21 cellular contexts compared by ENCODE assay signal in the genomic region with DNA sequence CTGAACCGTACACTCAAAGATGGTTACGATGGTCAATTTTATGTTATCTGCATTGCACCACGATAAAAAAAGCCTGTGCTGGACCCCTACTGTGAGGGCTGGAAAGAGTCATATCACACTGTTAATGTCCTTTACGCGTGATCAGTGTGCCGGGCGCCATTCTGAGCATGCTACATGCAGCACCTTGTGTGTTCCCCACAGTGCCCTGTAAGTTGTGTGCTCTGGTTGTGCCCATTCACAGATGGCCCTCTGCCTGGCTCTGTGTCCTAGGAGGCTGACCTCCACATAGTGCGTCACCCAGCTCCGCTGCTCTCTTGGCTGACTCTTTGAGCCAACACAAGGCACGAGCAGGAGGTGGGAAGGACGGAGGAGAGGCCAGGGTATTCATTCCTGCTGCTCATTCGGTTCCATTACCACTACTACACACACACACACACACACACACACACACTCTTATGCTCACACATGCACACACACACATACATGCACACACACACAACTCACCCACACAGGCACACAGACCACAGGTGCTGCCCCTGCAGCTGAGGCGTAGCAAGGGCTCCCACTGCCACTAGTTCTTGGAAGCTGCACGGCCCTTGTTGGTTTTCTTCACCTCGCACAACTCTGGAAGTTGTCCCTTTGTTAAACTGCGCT.
"Had no signal": no experiment of that assay in that cellular context is flagged by ENCODE, and none has a peak within 500 bp of the region (broad histone marks: within the 10 kb centered on the region; RNA-seq: fewer than 3 reads in every experiment).

No MANE protein-coding gene starts in this region.

- H3K27ac Mint-ChIP-seq: naive thymus-derived CD8-positive, alpha-beta T cell; stimulated activated memory B cell treated with anti-CD40 and anti-IgM and Interleukin-4, amounts not matched to agents 10 μg/mL and 1 μg/mL and 100 μg/mL, for 72 hours; stimulated activated naive CD8-positive, alpha-beta T cell treated with anti-CD3 and anti-CD28 coated beads, Interleukin-15, Interleukin-2, amounts not matched to agents 100 ng/mL and 50 ng/mL, for 24 hours had no signal

- H3K36me3 Mint-ChIP-seq: naive thymus-derived CD8-positive, alpha-beta T cell; stimulated activated memory B cell treated with anti-CD40 and anti-IgM and Interleukin-4, amounts not matched to agents 10 μg/mL and 1 μg/mL and 100 μg/mL, for 72 hours had no signal

- H3K4me3 ChIP-seq: dorsolateral prefrontal cortex, hepatocyte, mucosa of descending colon, pancreas, psoas muscle, right lobe of liver, tibial artery, upper lobe of left lung, vagina had no signal

- DNase-seq: cortex of kidney; effector CD8-positive, alpha-beta T cell; foreskin melanocyte; head of caudate nucleus; left cardiac atrium; left ventricle myocardium superior; mucosa of descending colon; naive thymus-derived CD8-positive, alpha-beta T cell; nucleus accumbens; pancreas; psoas muscle; retina; stimulated activated CD4-positive, alpha-beta T cell treated with anti-CD3 and anti-CD28 coated beads, Interleukin-4, amount 100 ng/mL, for 1 hour; upper lobe of left lung had no signal

- H3K9me3 Mint-ChIP-seq: stimulated activated naive CD8-positive, alpha-beta T cell treated with anti-CD3 and anti-CD28 coated beads, Interleukin-15, Interleukin-2, amounts not matched to agents 100 ng/mL and 50 ng/mL, for 24 hours had no signal

- H3K4me3 Mint-ChIP-seq: naive thymus-derived CD8-positive, alpha-beta T cell; stimulated activated memory B cell treated with anti-CD40 and anti-IgM and Interleukin-4, amounts not matched to agents 10 μg/mL and 1 μg/mL and 100 μg/mL, for 72 hours; stimulated activated naive CD8-positive, alpha-beta T cell treated with anti-CD3 and anti-CD28 coated beads, Interleukin-15, Interleukin-2, amounts not matched to agents 100 ng/mL and 50 ng/mL, for 24 hours had no signal

- ATAC-seq: left cardiac atrium; left ventricle myocardium superior; mucosa of descending colon; naive thymus-derived CD8-positive, alpha-beta T cell; pancreas; psoas muscle; right lobe of liver; stimulated activated memory B cell treated with anti-CD40 and anti-IgM and Interleukin-4, amounts not matched to agents 10 μg/mL and 1 μg/mL and 100 μg/mL, for 72 hours had no signal

- H3K27ac ChIP-seq: dorsolateral prefrontal cortex, hepatocyte, pancreas, psoas muscle, right lobe of liver, tibial artery, upper lobe of left lung, vagina had no signal

- H3K79me2 ChIP-seq: hepatocyte had no signal

- H3K9me3 ChIP-seq: mucosa of descending colon, pancreas, psoas muscle, right lobe of liver, tibial artery, upper lobe of left lung, vagina had no signal

- H2AFZ ChIP-seq: hepatocyte had no signal

- H3K4me2 ChIP-seq: hepatocyte had no signal

- H3K36me3 ChIP-seq: pancreas, right lobe of liver, tibial artery, upper lobe of left lung, vagina had no signal

- H3K27me3 ChIP-seq: hepatocyte, pancreas, right lobe of liver, vagina had no signal

- H3K4me1 ChIP-seq: pancreas, psoas muscle, tibial artery had no signal
